8 cellular contexts compared by ENCODE assay signal in the genomic region with DNA sequence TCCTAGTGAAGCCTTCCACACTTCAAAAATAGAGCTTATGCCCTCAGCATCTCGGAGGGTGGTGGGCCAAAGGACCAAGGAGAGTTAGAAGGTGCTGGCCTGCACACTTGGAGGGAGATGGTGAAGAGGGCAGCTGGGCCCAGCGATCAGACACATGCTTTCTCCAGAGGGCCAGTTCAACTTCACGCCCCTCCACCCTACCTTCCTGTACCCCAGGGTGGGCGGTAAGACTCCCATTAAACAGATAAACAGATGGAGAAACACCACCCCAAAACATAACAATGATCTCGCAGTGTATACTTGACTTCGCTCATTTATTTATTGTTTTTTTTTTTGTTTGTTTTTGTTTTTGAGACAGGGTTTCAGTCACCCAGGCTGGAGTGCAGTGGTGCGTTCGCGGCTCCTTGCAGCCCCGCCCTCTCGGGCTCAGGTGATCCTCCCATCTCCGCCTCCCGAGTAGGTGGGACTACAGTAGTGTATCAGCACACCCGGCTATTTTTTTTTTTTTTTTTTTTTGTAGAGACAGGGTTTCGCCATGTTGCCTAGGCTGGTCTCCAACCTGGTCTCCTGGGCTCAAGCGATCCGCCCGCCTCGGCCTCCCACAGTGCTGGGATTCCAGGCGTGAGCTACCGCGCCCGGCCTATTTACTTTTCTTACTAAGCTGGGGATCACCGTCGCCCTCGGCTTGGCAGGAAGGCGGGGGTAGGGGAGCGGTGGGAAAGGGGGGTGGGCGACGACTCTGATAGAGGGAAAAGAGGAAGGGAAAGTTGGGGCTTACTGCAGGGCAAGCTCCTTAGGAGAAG. TPM values are rescaled to one million over a fixed set of nuclear protein-coding genes. Genes with fewer than 3 reads are reported as not detected.
A peak's percentile ranks its signal among the peaks of the same experiment; 100 is the strongest.
DNase-seq lines count a peak whose midpoint lies in the region; ATAC-seq and TF ChIP-seq lines count a peak whose summit lies in the region.

No MANE protein-coding gene starts in this region.

- H3K4me3 ChIP-seq in BE2C (ENCODE audit: low read depth, low read length) (peak overlapping the region; percentile 68), HUES64 (ENCODE audit: low read length) (peak overlapping the region; percentile 89), fibroblast of mammary gland (ENCODE audit: control insufficient read depth, low read depth, low read length) (peak overlapping the region; percentile 51), neutrophil (ENCODE audit: low read depth in 1 of 2, low read length in 1 of 2) (peak overlapping the region; percentile 83 to 85)

- H3K9me3 ChIP-seq in BE2C: no peaks in the 10 kb centered on the region
- H3K9me3 ChIP-seq in HUES64 (ENCODE audit: insufficient read depth, low read depth, low read length): no peaks in the 10 kb centered on the region
- no peaks in the 10 kb centered on the region for H3K9me3 ChIP-seq in neutrophil

- WGBS in HUES64: 9% methylated on average over 30 of the region's 30 CpGs

- H3K36me3 ChIP-seq in BE2C: no peaks in the 10 kb centered on the region
- H3K36me3 ChIP-seq in HUES64 (ENCODE audit: insufficient read depth, low read length): peaks cover 15% of the 10 kb centered on the region
- H3K36me3 ChIP-seq in neutrophil: no peaks in the 10 kb centered on the region

- DNase-seq in BE2C (peak; percentile 41), OCI-M2 (lab: John Stamatoyannopoulos, UW; ENCODE audit: unreplicated experiment) (peak; percentile 49), activated T-helper 1 cell treated with Interleukin-2 at 50 U/mL for 16 hours (ENCODE audit: low read depth) (peak; percentile 74), fibroblast of mammary gland (ENCODE audit: low read depth) (peak; percentile 67)

- H3K9ac ChIP-seq in HUES64 (ENCODE audit: low read depth, low read length): peak overlapping the region; percentile 74

- TF ChIP-seq CTCF in BE2C (IDR thresholded peaks at IDR 0.05; ENCODE audit: low read depth, low read length) (no peak), fibroblast of mammary gland (conservative IDR thresholded peaks at IDR 0.05; ENCODE audit: control insufficient read depth, insufficient read depth, low read depth, low read length) (no peak), neutrophil (IDR thresholded peaks at IDR 0.05) (no peak)

- H3K4me1 ChIP-seq in BE2C (no peaks in the 10 kb centered on the region), HUES64 (ENCODE audit: insufficient read depth, low read length) (peaks cover 24% of the 10 kb centered on the region), neutrophil (ENCODE audit: control insufficient read depth in 1 of 2, insufficient read depth in 1 of 2, low read depth in 1 of 2, low read length in 1 of 2) (peaks cover 46% of the 10 kb centered on the region in 2 experiments)

- ATAC-seq in GM19372 (IDR thresholded peaks at IDR 0.05; ENCODE audit: low read depth, unreplicated experiment): peak; percentile 33

- H3K27me3 ChIP-seq in BE2C: no peaks in the 10 kb centered on the region
- no peaks in the 10 kb centered on the region for H3K27me3 ChIP-seq in HUES64 (ENCODE audit: insufficient read depth, low read length)
- no peaks in the 10 kb centered on the region for H3K27me3 ChIP-seq in neutrophil

- H3K27ac ChIP-seq in HUES64 (ENCODE audit: low read depth, low read length): peak overlapping the region; percentile 65; the same call in 1 of the 2 replicates
- peak overlapping the region; percentile 74 for H3K27ac ChIP-seq in neutrophil
- H3K27ac ChIP-seq in temporal lobe (ENCODE audit: low read depth, low read length): peak overlapping the region; percentile 50

RNA-seq across cellular contexts. Expression of a gene that starts 1.8 kb away (rescaled TPM):
- polyA plus RNA-seq in BE2C (2012; ENCODE audit: insufficient read depth, insufficient read length, low read depth): 1.0 TPM
- polyA plus RNA-seq in HUES64 (2013, experiment 1 of 2): 0.15 TPM
- polyA plus RNA-seq in HUES64 (2013, experiment 2 of 2): 0.44 TPM
- total RNA-seq in temporal lobe: under 0.01 TPM

RNA-seq across cellular contexts. Expression of a gene that starts 17.1 kb away (rescaled TPM):
- 128 TPM for polyA plus RNA-seq in BE2C (2012; ENCODE audit: insufficient read depth, insufficient read length, low read depth)
- polyA plus RNA-seq in HUES64 (2013, experiment 1 of 2): 42.7 TPM
- polyA plus RNA-seq in HUES64 (2013, experiment 2 of 2): 56.5 TPM
- 50.9 TPM for total RNA-seq in temporal lobe

RNA-seq across cellular contexts. Expression of a gene that starts 28.9 kb away (rescaled TPM):
- 164 TPM for polyA plus RNA-seq in BE2C (2012; ENCODE audit: insufficient read depth, insufficient read length, low read depth)
- polyA plus RNA-seq in HUES64 (2013, experiment 1 of 2): 9.0 TPM
- 7.9 TPM for polyA plus RNA-seq in HUES64 (2013, experiment 2 of 2)
- total RNA-seq in temporal lobe: 13.8 TPM

RNA-seq across cellular contexts. Expression of a gene that starts 30.9 kb away (rescaled TPM):
- 177 TPM for polyA plus RNA-seq in BE2C (2012; ENCODE audit: insufficient read depth, insufficient read length, low read depth)
- polyA plus RNA-seq in HUES64 (2013, experiment 1 of 2): 3.9 TPM
- polyA plus RNA-seq in HUES64 (2013, experiment 2 of 2): 9.3 TPM
- 99.6 TPM for total RNA-seq in temporal lobe

RNA-seq across cellular contexts. Expression of a gene that starts 53.0 kb away (rescaled TPM):
- 155 TPM for polyA plus RNA-seq in BE2C (2012; ENCODE audit: insufficient read depth, insufficient read length, low read depth)
- polyA plus RNA-seq in HUES64 (2013, experiment 1 of 2): 76.3 TPM
- 81.5 TPM for polyA plus RNA-seq in HUES64 (2013, experiment 2 of 2)
- total RNA-seq in temporal lobe: 148 TPM

Comparison
In these comparisons a context has a peak if more than half of its experiments do, and no peak if none do; other contexts are left out.
1. Peak in every context shown above with its lines: DNase-seq, ATAC-seq, H3K4me3 ChIP-seq and H3K27ac ChIP-seq.